In the genomic region with DNA sequence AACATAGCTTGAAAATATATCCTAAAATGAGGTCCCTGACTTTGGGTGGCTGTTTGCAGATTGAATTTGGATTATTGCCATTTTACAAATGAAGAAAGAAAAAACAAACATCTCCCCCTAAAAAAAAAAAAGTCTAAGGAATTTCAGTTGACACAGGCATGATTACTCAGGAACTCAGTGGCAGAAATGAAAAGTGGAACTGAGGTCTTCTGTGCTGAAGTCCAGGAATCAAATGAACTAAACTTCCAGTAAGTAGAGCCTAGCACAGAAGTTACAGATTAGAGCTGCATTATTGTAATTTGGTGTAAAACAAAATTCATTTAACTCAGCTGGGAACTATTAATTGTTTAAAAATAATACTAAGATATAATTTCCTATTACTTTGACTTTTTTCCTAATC, we compare ENCODE assay signal across 9 cellular contexts. TPM values are rescaled to one million over a fixed set of nuclear protein-coding genes. Genes with fewer than 3 reads are reported as not detected.
"Had no signal": no experiment of that assay in that cellular context is flagged by ENCODE, and none has a peak within 500 bp of the region (broad histone marks: within the 10 kb centered on the region; RNA-seq: fewer than 3 reads in every experiment).

No MANE protein-coding gene starts in this region.

- DNase-seq: IMR-90, KBM-7, KG1 had no signal

- ATAC-seq: HepG2, K562 had no signal

- H3K27ac ChIP-seq: HL-60, KMS-11 had no signal

- H3K4me3 ChIP-seq: K562 had no signal

RNA-seq across cellular contexts. Expression of gene FAM170A, which starts 26.7 kb away (rescaled TPM):
- total RNA-seq: HT-29, HT1080, IMR-90, K562 had no signal
